8 cellular contexts compared by ENCODE assay signal in the genomic region with DNA sequence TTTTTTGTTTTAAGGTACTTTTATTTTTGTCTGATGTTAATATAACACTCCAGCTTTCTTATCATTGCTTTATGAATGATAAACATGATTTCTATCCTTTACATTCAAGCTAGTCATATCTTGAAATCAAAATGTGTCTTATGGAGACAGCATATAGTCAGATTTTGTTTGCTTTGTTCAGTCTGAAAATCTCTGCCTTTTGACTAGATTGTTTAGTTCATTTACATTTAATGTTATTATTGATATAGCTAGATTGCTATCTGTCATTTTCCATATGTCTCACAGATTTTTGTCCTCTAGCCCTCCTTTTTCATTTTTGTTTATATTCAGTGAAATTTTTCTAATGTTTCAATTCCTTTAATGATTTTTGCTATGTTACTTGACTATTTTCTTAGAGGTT.
"Had no signal": no experiment of that assay in that cellular context is flagged by ENCODE, and none has a peak within 500 bp of the region (broad histone marks: within the 10 kb centered on the region; RNA-seq: fewer than 3 reads in every experiment).

No MANE protein-coding gene starts in this region.

- DNase-seq: IMR-90, KBM-7, KG1 had no signal

- FAIRE-seq: HepG2, HTR-8/SVneo had no signal

- H3K27ac Mint-ChIP-seq: IgD-negative memory B cell had no signal

- ATAC-seq: HepG2 had no signal

- H3K27me3 Mint-ChIP-seq: IgD-negative memory B cell had no signal

- H3K9ac ChIP-seq: KMS-11 had no signal

- H3K4me1 Mint-ChIP-seq: IgD-negative memory B cell had no signal

- H3K4me2 ChIP-seq: KMS-11 had no signal

- H3K27ac ChIP-seq: HL-60, KMS-11 had no signal

- H3K4me3 Mint-ChIP-seq: IgD-negative memory B cell had no signal
